In the genomic region with DNA sequence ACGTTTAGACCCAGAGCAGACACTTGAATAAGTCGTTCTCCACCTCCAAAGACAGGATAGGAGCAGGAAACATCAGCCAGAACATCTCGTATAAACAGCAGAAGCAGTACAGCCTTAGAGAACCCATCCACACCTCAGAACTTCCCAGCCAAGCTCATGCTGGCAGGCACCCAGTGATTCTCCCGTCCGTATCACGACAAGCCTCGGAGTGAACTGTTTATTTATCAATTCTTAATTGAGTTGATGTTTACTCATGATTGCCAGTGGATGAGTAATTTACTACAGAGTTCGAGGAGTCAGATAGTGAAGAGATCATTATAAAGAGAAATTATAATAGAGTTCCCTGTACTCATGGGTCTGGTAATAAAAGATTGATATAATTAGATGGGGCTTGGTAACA, we compare ENCODE assay signal across 15 cellular contexts.
"Had no signal": no experiment of that assay in that cellular context is flagged by ENCODE, and none has a peak within 500 bp of the region (broad histone marks: within the 10 kb centered on the region; RNA-seq: fewer than 3 reads in every experiment).

No MANE protein-coding gene starts in this region.

- H3K36me3 ChIP-seq: cardiac muscle cell, right lobe of liver had no signal

- H3K4me1 ChIP-seq: parathyroid adenoma, right lobe of liver had no signal

- DNase-seq: activated CD4-positive, alpha-beta memory T cell treated with anti-CD3 and anti-CD28 coated beads for 36 hours; activated CD4-positive, alpha-beta T cell treated with anti-CD3 and anti-CD28 coated beads for 36 hours; activated naive CD8-positive, alpha-beta T cell treated with anti-CD3 and anti-CD28 coated beads, Interleukin-2, amount 10 ng/mL, durations not matched to agents 7 days and 5 days; activated T-cell treated with anti-CD3 and anti-CD28 coated beads for 4 hours; amygdala; effector CD8-positive, alpha-beta T cell; immature natural killer cell; left cardiac atrium; natural killer cell; right lobe of liver; stimulated activated CD4-positive, alpha-beta T cell treated with anti-CD3 and anti-CD28 coated beads, Interleukin-4, amount 100 ng/mL, for 1 hour had no signal

- H3K27me3 ChIP-seq: cardiac muscle cell, right lobe of liver had no signal

- ATAC-seq: activated CD4-positive, alpha-beta T cell treated with anti-CD3 and anti-CD28 coated beads for 36 hours; esophagus mucosa; left cardiac atrium; natural killer cell; right lobe of liver had no signal

- H3K9me3 ChIP-seq: right lobe of liver had no signal

- H3K27ac ChIP-seq: cardiac muscle cell, parathyroid adenoma, right lobe of liver had no signal

- H2AFZ ChIP-seq: parathyroid adenoma had no signal

- H3K79me2 ChIP-seq: parathyroid adenoma had no signal

- H3K9ac ChIP-seq: parathyroid adenoma had no signal

- H3K4me3 ChIP-seq: cardiac muscle cell, right lobe of liver, smooth muscle cell had no signal

- H3K4me2 ChIP-seq: smooth muscle cell had no signal
